2 cellular contexts compared by ENCODE assay signal in genomic region chr12:93047118-93047517, GRCh38.
A peak's percentile ranks its signal among the peaks of the same experiment; 100 is the strongest.
TF ChIP-seq lines count a peak whose summit lies in the region.

No MANE protein-coding gene starts in this region.

TF ChIP-seq in IMR-90, 13 proteins besides CTCF, POLR2A, EP300 and RAD21:
- TF ChIP-seq SMC3 (IDR thresholded peaks at IDR 0.05; ENCODE audit: low read depth, low read length) (no peak), MAFK (IDR thresholded peaks at IDR 0.05; ENCODE audit: low read depth, low read length) (no peak), MAZ (IDR thresholded peaks at IDR 0.05; ENCODE audit: borderline replicate concordance, low read depth, low read length) (no peak), CEBPB (IDR thresholded peaks at IDR 0.05; ENCODE audit: low read depth, low read length) (peak; percentile 40; the same call in 1 of the 2 replicates), RCOR1 (IDR thresholded peaks at IDR 0.05; ENCODE audit: insufficient replicate concordance, low read length) (no peak), USF2 (IDR thresholded peaks at IDR 0.05; ENCODE audit: low read depth, low read length) (no peak), MXI1 (IDR thresholded peaks at IDR 0.05; ENCODE audit: borderline replicate concordance, low read depth, low read length) (no peak), ELK1 (IDR thresholded peaks at IDR 0.05; ENCODE audit: borderline replicate concordance, low read depth, low read length) (no peak), NFE2L2 (IDR thresholded peaks at IDR 0.05; ENCODE audit: low read depth, low read length) (no peak)

TF ChIP-seq in HepG2, 621 proteins besides CTCF, POLR2A, EP300 and RAD21:
- TF ChIP-seq NR0B2 (CRISPR knock-in tag; IDR thresholded peaks at IDR 0.05) = no peak
- TF ChIP-seq CHD2 (IDR thresholded peaks at IDR 0.05; ENCODE audit: low read depth, low read length) = no peak
- no peak for TF ChIP-seq ZNF337 (CRISPR knock-in tag; IDR thresholded peaks at IDR 0.05; ENCODE audit: borderline replicate concordance, low read depth)
- no peak for TF ChIP-seq FOXK1 (CRISPR knock-in tag; IDR thresholded peaks at IDR 0.05; ENCODE audit: borderline replicate concordance, low read depth)
- TF ChIP-seq KDM1A (CRISPR knock-in tag; IDR thresholded peaks at IDR 0.05) = no peak
- TF ChIP-seq CEBPB (IDR thresholded peaks at IDR 0.05; ENCODE audit: borderline replicate concordance, low read depth, low read length) = peak; percentile 72
- TF ChIP-seq CEBPG (CRISPR knock-in tag; IDR thresholded peaks at IDR 0.05) = 0 out of 2 replicates have a peak, but pooled peaks have one; percentile 26
